8 cellular contexts compared by ENCODE assay signal in genomic region chr11:43574949-43575915, GRCh38.
DNase-seq lines count a peak whose midpoint lies in the region; ATAC-seq and TF ChIP-seq lines count a peak whose summit lies in the region.

No MANE protein-coding gene starts in this region.

- H3K36me3 ChIP-seq in ES-I3 (ENCODE audit: insufficient read depth, low read length), result no peaks in the 10 kb centered on the region

- H3K9ac ChIP-seq in ES-I3 (ENCODE audit: low read depth, low read length), result peak overlapping the region; percentile 22; the same call in 1 of the 2 replicates

- H3K9me3 Mint-ChIP-seq in natural killer cell, result no peaks in the 10 kb centered on the region

- no peak for TF ChIP-seq CTCF in natural killer cell (IDR thresholded peaks at IDR 0.05)

- no peaks in the 10 kb centered on the region for H3K9me3 ChIP-seq in ES-I3 (ENCODE audit: control insufficient read depth, insufficient read depth, low read length)

- peaks cover 9% of the 10 kb centered on the region; the same call in 1 of the 2 replicates for H3K4me1 ChIP-seq in ES-I3 (ENCODE audit: insufficient read depth, low read length)

- H3K27me3 Mint-ChIP-seq in natural killer cell (ENCODE audit: low read depth in 2 of 2), result peaks cover 64 to 71% of the 10 kb centered on the region in 2 donors

- ATAC-seq in GM21619 (IDR thresholded peaks at IDR 0.05; ENCODE audit: unreplicated experiment) (no peak), GM19351 (IDR thresholded peaks at IDR 0.05; ENCODE audit: unreplicated experiment) (no peak), natural killer cell (no peak)

- intact Hi-C loops in natural killer cell (cut with micrococcal nuclease), result no loop called here

- no peak overlapping the region for H3K27ac Mint-ChIP-seq in natural killer cell

- H3K36me3 Mint-ChIP-seq in natural killer cell, result no peaks in the 10 kb centered on the region

- DNase-seq in NCI-H2171 (lab: John Stamatoyannopoulos, UW) (peak; percentile 13), dermis blood vessel endothelial cell (peak; percentile 31), middle frontal gyrus (ENCODE audit: extremely low spot score, low spot score) (peak; percentile 60), natural killer cell (no peak)
- DNase-seq in stimulated activated CD4-positive, alpha-beta T cell treated with anti-CD3 and anti-CD28 coated beads, Interleukin-4, amount 100 ng/mL, for 4 hours, result no peak

- H3K4me3 Mint-ChIP-seq in natural killer cell, result no peak overlapping the region

- H3K4me1 Mint-ChIP-seq in natural killer cell, result peaks cover 6 to 18% of the 10 kb centered on the region in 2 donors

Comparison
In these comparisons a context has a peak if more than half of its experiments do, and no peak if none do; other contexts are left out.
1. DNase-seq: peak in NCI-H2171 (single experiment), dermis blood vessel endothelial cell (single experiment) and middle frontal gyrus (single experiment); none in stimulated activated CD4-positive, alpha-beta T cell treated with anti-CD3 and anti-CD28 coated beads, Interleukin-4, amount 100 ng/mL, for 4 hours (0 of 2) and natural killer cell (single experiment).